Comparison of ENCODE assay signal across 10 cellular contexts in the genomic region with DNA sequence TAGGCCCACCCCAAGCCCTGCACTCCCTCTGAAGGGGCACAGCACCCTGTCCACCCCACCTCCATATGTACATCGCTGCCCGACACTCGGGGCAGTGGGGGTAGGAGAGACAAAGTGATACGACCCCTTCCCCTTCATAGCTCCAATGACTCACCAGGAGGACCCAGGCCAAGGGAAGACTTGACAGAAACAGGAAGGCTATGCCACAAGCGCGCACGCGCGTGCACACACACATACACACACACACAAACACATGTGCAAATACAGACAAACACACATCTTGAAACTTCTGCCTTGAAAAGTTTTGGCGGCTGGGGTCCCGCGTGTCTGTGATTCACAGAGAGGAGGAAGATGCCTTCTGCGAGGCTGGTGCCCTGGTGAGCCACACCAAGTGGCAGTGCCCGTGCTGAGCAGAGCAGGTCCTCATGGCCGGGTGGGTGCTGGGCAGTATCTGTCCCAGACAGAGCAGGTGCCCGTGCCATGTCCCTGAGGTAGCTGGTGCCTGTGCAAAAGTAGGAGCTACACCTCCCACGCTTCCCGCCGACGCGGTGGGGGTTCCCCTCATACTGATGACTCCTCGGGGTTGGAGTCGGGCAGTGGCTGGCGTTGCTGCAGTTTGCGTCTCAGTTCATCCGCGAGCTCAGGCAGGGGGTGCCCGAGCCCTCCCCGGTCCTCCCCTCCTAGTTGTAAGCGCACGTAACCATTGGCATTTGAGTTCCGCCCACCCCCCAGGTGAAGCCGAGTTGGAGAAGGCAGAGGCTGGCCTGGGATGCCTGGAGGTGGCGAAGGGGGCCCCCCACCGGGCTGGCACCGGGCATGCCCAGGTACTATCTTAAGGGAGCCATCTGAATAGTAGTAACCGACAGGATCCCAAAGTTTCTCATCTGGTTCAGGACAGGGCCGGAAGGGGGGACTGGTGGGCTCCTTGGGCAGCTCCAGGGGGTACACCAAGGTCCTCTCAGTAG. TPM values are rescaled to one million over a fixed set of nuclear protein-coding genes. Genes with fewer than 3 reads are reported as not detected.
DNase-seq lines count a peak whose midpoint lies in the region; ATAC-seq and TF ChIP-seq lines count a peak whose summit lies in the region.
"Had no signal": no experiment of that assay in that cellular context is flagged by ENCODE, and none has a peak within 500 bp of the region (broad histone marks: within the 10 kb centered on the region; RNA-seq: fewer than 3 reads in every experiment).

No MANE protein-coding gene starts in this region.

- TF ChIP-seq POLR2A in tibial nerve (IDR thresholded peaks at IDR 0.05), result no peak

- H3K4me1 ChIP-seq in muscle layer of colon (ENCODE audit: insufficient read depth, low read length) (peaks cover 46% of the 10 kb centered on the region), tibial nerve (peaks cover 0 to 80% (median 29%) of the 10 kb centered on the region in 4 donors)

- peak overlapping the region; percentile 24 for H3K27ac ChIP-seq in muscle layer of colon (ENCODE audit: low read depth, low read length)
- peak overlapping the region; percentile 84 to 99 (median 96) for H3K27ac ChIP-seq in tibial nerve
- H3K27ac ChIP-seq: neutrophil had no signal

- H3K9me3 ChIP-seq in muscle layer of colon (ENCODE audit: low read length) (no peaks in the 10 kb centered on the region), tibial nerve (no peaks in the 10 kb centered on the region)
- H3K9me3 ChIP-seq: neutrophil had no signal

- DNase-seq in activated naive CD4-positive, alpha-beta T cell treated with Interleukin-2 at 50 U/mL for 16 hours, result peak; percentile 63
- DNase-seq in activated naive CD4-positive, alpha-beta T cell (lab: John Stamatoyannopoulos, UW), result no peak
- DNase-seq in amniotic epithelial cell (ENCODE audit: low read depth) (peak; percentile 34), tibial nerve (ENCODE audit: low spot score in 2 of 2) (no peak)
- DNase-seq: NCI-H2171 had no signal

- ATAC-seq in GM19023 (IDR thresholded peaks at IDR 0.05; ENCODE audit: unreplicated experiment) (no peak), esophagus mucosa (no peak), GM19463 (IDR thresholded peaks at IDR 0.05; ENCODE audit: unreplicated experiment) (no peak)

- TF ChIP-seq EP300 in tibial nerve (IDR thresholded peaks at IDR 0.05), result peak in 1 of 2 donors; percentile 61

- TF ChIP-seq CTCF in tibial nerve (IDR thresholded peaks at IDR 0.05), result no peak

- no peak overlapping the region for H3K9ac ChIP-seq in muscle layer of colon (ENCODE audit: low read length)

- H3K27me3 ChIP-seq in muscle layer of colon (ENCODE audit: control insufficient read depth in 1 of 2, insufficient read depth in 2 of 2, low read length in 2 of 2) (no peaks in the 10 kb centered on the region), tibial nerve (no peaks in the 10 kb centered on the region)

- H3K4me3 ChIP-seq in muscle layer of colon (ENCODE audit: low read depth in 1 of 2, low read length in 2 of 2) (no peak overlapping the region), tibial nerve (peak overlapping the region in 2 of 4 donors; percentile 6 to 86)

- H3K36me3 ChIP-seq in muscle layer of colon (ENCODE audit: insufficient read depth, low read length) (peaks cover 39% of the 10 kb centered on the region), tibial nerve (peaks cover 2 to 51% (median 23%) of the 10 kb centered on the region in 3 donors)
- H3K36me3 ChIP-seq: neutrophil had no signal

- WGBS in tibial nerve, 2 donors, result 48 to 51% methylated on average over 27 of the region's 38 CpGs

RNA-seq across cellular contexts. Expression of a gene that starts 2.5 kb away (rescaled TPM):
- total RNA-seq in tibial nerve, result 10 to 100 TPM; 13.8 to 23.7 (median 19.5) TPM
- 7.8 TPM for total RNA-seq in esophagus mucosa

RNA-seq across cellular contexts. Expression of a gene that starts 9.5 kb away (rescaled TPM):
- total RNA-seq in tibial nerve (100 to 1,000 TPM; 120 to 181 (median 147) TPM), esophagus mucosa (14.9 TPM)

RNA-seq across cellular contexts. Expression of a gene that starts 16.5 kb away (rescaled TPM):
- total RNA-seq in tibial nerve (10 to 100 TPM in 2 of 4 donors, 1 to 10 TPM in 2; 6.1 to 23.1 (median 11.2) TPM), esophagus mucosa (1.8 TPM)

RNA-seq across cellular contexts. Expression of a gene that starts 44.3 kb away (rescaled TPM):
- total RNA-seq in tibial nerve (10 to 100 TPM; 21.8 to 27.8 (median 22.9) TPM), esophagus mucosa (6.1 TPM)

Comparison
In these comparisons a context has a peak if more than half of its experiments do, and no peak if none do; other contexts are left out.
1. DNase-seq: peak in activated naive CD4-positive, alpha-beta T cell treated with Interleukin-2 at 50 U/mL for 16 hours (single experiment) and amniotic epithelial cell (single experiment); none in activated naive CD4-positive, alpha-beta T cell (0 of 4) and tibial nerve (0 of 2).